Comparison of ENCODE assay signal across 31 cellular contexts in the genomic region with DNA sequence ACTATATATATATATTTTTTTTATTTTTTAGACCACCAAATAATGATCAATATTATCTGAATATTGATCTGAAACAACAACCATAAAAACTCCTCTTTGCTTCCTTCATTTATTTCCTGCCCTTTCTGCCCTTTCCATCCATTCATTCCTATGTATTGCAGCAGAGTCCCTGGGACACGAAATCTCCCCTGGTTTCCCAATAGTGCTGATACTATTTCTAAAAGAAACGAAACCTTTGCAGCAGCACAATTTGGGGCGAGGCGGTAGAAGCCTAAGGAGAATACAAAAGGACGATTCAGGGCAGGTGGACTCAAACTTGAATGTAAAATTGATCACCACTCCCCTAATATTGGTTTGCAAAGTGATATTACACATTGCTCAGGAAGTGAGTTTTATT. TPM values are rescaled to one million over a fixed set of nuclear protein-coding genes. Genes with fewer than 3 reads are reported as not detected.
DNase-seq lines count a peak whose midpoint lies in the region; ATAC-seq and TF ChIP-seq lines count a peak whose summit lies in the region.
"Had no signal": no experiment of that assay in that cellular context is flagged by ENCODE, and none has a peak within 500 bp of the region (broad histone marks: within the 10 kb centered on the region; RNA-seq: fewer than 3 reads in every experiment).

No MANE protein-coding gene starts in this region.

- no peaks in the 10 kb centered on the region for H3K9me3 Mint-ChIP-seq in nephron
- H3K9me3 Mint-ChIP-seq in type B pancreatic cell: peaks cover 5% of the 10 kb centered on the region
- H3K9me3 Mint-ChIP-seq: activated T-cell treated with anti-CD3 and anti-CD28 coated beads, Interleukin-2, amount 50 U/mL, for 72 hours; CD4-positive, alpha-beta memory T cell; central memory CD8-positive, alpha-beta T cell; natural killer cell had no signal

- H3K9me3 ChIP-seq in left ventricle myocardium inferior (replicated peaks) (no peaks in the 10 kb centered on the region), esophagus squamous epithelium (no peaks in the 10 kb centered on the region)
- H3K9me3 ChIP-seq: mucosa of descending colon, thoracic aorta had no signal

- ATAC-seq in Right ventricle myocardium superior (ENCODE audit: poor library complexity) (no peak), GM18511 (IDR thresholded peaks at IDR 0.05; ENCODE audit: unreplicated experiment) (no peak)
- ATAC-seq: activated CD4-positive, CD25-positive, alpha-beta regulatory T cell treated with anti-CD3 and anti-CD28 coated beads, Interleukin-2, amount 50 U/mL, for 24 hours; activated T-cell treated with anti-CD3 and anti-CD28 coated beads, Interleukin-2, amount 50 U/mL, for 72 hours; HepG2; mucosa of descending colon; natural killer cell had no signal

- H3K27ac Mint-ChIP-seq in nephron (peak overlapping the region in 2 of 3 experiments; percentile 6 to 63), type B pancreatic cell (peak overlapping the region; percentile 98)
- H3K27ac Mint-ChIP-seq: activated T-cell treated with anti-CD3 and anti-CD28 coated beads, Interleukin-2, amount 50 U/mL, for 72 hours; natural killer cell had no signal

- peaks cover 6% of the 10 kb centered on the region for H3K36me3 ChIP-seq in left ventricle myocardium inferior
- H3K36me3 ChIP-seq in esophagus squamous epithelium: no peaks in the 10 kb centered on the region
- H3K36me3 ChIP-seq: thoracic aorta had no signal

- peaks cover 26% of the 10 kb centered on the region for H3K4me1 Mint-ChIP-seq in nephron
- H3K4me1 Mint-ChIP-seq in type B pancreatic cell (ENCODE audit: unreplicated experiment): peaks cover 38% of the 10 kb centered on the region
- H3K4me1 Mint-ChIP-seq: CD4-positive, alpha-beta memory T cell; central memory CD8-positive, alpha-beta T cell; natural killer cell had no signal

- H3K27ac ChIP-seq in left ventricle myocardium inferior (replicated peaks) (peak overlapping the region; percentile 79), esophagus squamous epithelium (peak overlapping the region; percentile 55 to 74 (median 63))
- H3K27ac ChIP-seq: thoracic aorta had no signal

- TF ChIP-seq CTCF in left ventricle myocardium inferior (IDR thresholded peaks at IDR 0.05; ENCODE audit: borderline replicate concordance): no peak
- no peak for TF ChIP-seq CTCF in esophagus squamous epithelium (IDR thresholded peaks at IDR 0.05)
- no peak for TF ChIP-seq CTCF in nephron (IDR thresholded peaks at IDR 0.05; ENCODE audit: unreplicated experiment in 3 of 3)
- TF ChIP-seq CTCF in type B pancreatic cell (conservative IDR thresholded peaks at IDR 0.05): no peak

- no peak for DNase-seq in left ventricle myocardium inferior
- DNase-seq in Right ventricle myocardium superior: no peak
- no peak for DNase-seq in esophagus squamous epithelium (lab: John Stamatoyannopoulos, UW)
- DNase-seq in type B pancreatic cell (ENCODE audit: extremely low spot score, unreplicated experiment): no peak
- no peak for DNase-seq in ureter (ENCODE audit: low spot score)
- DNase-seq in NCI-H526 (lab: John Stamatoyannopoulos, UW): no peak
- DNase-seq: activated CD4-positive, alpha-beta T cell treated with anti-CD3 and anti-CD28 coated beads, Interleukin-2, amount 50 U/mL, for 48 hours; activated naive CD4-positive, alpha-beta T cell; activated T-cell treated with anti-CD3 and anti-CD28 coated beads, Interleukin-2, amount 50 U/mL, for 72 hours; CD4-positive, alpha-beta memory T cell; glutamatergic neuron; GOT3; kidney; mucosa of descending colon; natural killer cell; NCI-H2029 treated with DMSO at 0.1 percent for 48 hours; NCI-H2227 treated with DMSO at 0.1 percent for 48 hours; NCI-H526 treated with DMSO at 0.1 percent for 48 hours; NK-92 treated with Interleukin-12 subunit alpha and Interleukin-12 subunit beta, amount 100 ng/mL, for 24 hours; occipital lobe; SHP77; stimulated activated CD4-positive, alpha-beta T cell treated with anti-CD3 and anti-CD28 coated beads, Interleukin-1b, Interleukin-23, amount 100 ng/mL, for 48 hours; stimulated activated naive CD4-positive, alpha-beta T cell treated with Interleukin-2 at 50 U/mL for 16 hours; T-helper 2 cell had no signal

- intact Hi-C loops in left ventricle myocardium inferior (cut with micrococcal nuclease): no loop called here
- intact Hi-C loops in Right ventricle myocardium superior (cut with DNase I): no loop called here
- intact Hi-C loops in esophagus squamous epithelium (cut with DNase I): no loop called here

- TF ChIP-seq POLR2A in esophagus squamous epithelium (IDR thresholded peaks at IDR 0.05): no peak

- H3K36me3 Mint-ChIP-seq in nephron (ENCODE audit: low read depth): no peaks in the 10 kb centered on the region
- peaks cover 3% of the 10 kb centered on the region for H3K36me3 Mint-ChIP-seq in type B pancreatic cell
- H3K36me3 Mint-ChIP-seq: CD4-positive, alpha-beta memory T cell; natural killer cell had no signal

- H3K27me3 Mint-ChIP-seq in nephron (ENCODE audit: low read depth) (no peaks in the 10 kb centered on the region), type B pancreatic cell (no peaks in the 10 kb centered on the region)

- H3K4me1 ChIP-seq in left ventricle myocardium inferior: peaks cover 50% of the 10 kb centered on the region
- H3K4me1 ChIP-seq in esophagus squamous epithelium: peaks cover 17 to 84% (median 46%) of the 10 kb centered on the region in 3 donors

- H3K4me3 Mint-ChIP-seq in nephron: no peak overlapping the region
- no peak overlapping the region for H3K4me3 Mint-ChIP-seq in type B pancreatic cell
- H3K4me3 Mint-ChIP-seq: activated T-cell treated with anti-CD3 and anti-CD28 coated beads, Interleukin-2, amount 50 U/mL, for 72 hours; CD4-positive, alpha-beta memory T cell; central memory CD8-positive, alpha-beta T cell; natural killer cell had no signal

- no peaks in the 10 kb centered on the region for H3K27me3 ChIP-seq in left ventricle myocardium inferior (ENCODE audit: low read depth)
- H3K27me3 ChIP-seq in esophagus squamous epithelium: no peaks in the 10 kb centered on the region

- H3K4me3 ChIP-seq in left ventricle myocardium inferior (peak overlapping the region; percentile 48), esophagus squamous epithelium (peak overlapping the region in 1 of 4 donors; percentile 37)
- H3K4me3 ChIP-seq: mucosa of descending colon, smooth muscle cell had no signal

- WGBS in esophagus squamous epithelium, 2 donors: 51 to 60% methylated on average over 5 of the region's 5 CpGs

RNA-seq across cellular contexts. Expression of gene AMOTL1, which starts 16.9 kb away (rescaled TPM):
- 61.1 TPM for total RNA-seq in left ventricle myocardium inferior
- total RNA-seq in Right ventricle myocardium superior: 45.5 TPM
- 10 to 100 TPM; 47.2 to 91.6 (median 66.9) TPM for total RNA-seq in esophagus squamous epithelium
- total RNA-seq in type B pancreatic cell (ENCODE audit: low replicate concordance): 64.8 and 93.5 TPM in 2 replicates
- total RNA-seq in ureter: 84.2 TPM
